1 cellular context compared by ENCODE assay signal in the genomic region with DNA sequence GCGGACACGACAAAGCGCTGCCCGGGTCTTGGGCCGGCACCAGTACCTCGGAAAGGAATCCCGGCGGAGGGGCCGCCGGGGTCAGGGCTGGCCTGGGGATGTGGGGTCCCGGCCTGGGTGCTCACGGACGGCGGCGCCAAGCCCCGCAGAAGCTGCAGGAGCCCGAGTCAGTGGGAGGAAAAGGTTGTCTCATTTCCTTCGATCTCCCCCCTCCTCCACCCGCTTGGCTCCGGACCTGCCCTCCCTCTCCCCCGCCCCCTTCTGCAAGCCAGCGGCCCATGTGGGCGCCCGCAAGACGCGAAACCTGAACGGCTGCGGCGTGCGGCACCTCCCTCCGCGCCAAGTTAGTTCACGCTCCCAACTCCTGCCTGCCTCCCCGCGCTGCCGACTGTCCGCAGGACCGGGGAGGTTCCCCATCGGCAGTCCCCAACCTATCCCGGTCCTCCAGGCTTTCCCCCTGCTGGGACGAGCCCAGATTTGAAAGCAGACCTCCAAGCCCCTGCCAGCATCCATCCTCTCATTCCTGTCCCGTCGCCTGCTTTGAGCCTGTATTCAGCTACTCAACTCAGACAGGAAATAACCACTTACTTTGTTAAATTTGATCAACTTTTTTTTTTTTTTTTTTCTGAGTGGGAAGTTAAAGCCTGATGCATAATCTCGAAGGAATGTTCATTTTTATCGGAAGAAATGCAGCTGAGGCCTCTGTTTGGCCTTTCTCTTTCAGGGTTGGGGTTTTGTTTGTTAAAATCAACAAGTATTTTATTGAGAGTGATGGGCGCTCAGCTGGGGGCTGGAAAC.
TF ChIP-seq lines count a peak whose summit lies in the region.

A gene with protein sequence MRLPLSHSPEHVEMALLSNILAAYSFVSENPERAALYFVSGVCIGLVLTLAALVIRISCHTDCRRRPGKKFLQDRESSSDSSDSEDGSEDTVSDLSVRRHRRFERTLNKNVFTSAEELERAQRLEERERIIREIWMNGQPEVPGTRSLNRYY (minus strand): TSS at position 172 of the 798 bp plus-strand sequence. CDS start 42,799 bp downstream, outside the sequence.

TF ChIP-seq in HepG2, 621 proteins besides CTCF, POLR2A, EP300 and RAD21 (continued from another document and continues in another):
- TF ChIP-seq NFAT5 (CRISPR knock-in tag; IDR thresholded peaks at IDR 0.05): no peak
- TF ChIP-seq, protein P1, sequence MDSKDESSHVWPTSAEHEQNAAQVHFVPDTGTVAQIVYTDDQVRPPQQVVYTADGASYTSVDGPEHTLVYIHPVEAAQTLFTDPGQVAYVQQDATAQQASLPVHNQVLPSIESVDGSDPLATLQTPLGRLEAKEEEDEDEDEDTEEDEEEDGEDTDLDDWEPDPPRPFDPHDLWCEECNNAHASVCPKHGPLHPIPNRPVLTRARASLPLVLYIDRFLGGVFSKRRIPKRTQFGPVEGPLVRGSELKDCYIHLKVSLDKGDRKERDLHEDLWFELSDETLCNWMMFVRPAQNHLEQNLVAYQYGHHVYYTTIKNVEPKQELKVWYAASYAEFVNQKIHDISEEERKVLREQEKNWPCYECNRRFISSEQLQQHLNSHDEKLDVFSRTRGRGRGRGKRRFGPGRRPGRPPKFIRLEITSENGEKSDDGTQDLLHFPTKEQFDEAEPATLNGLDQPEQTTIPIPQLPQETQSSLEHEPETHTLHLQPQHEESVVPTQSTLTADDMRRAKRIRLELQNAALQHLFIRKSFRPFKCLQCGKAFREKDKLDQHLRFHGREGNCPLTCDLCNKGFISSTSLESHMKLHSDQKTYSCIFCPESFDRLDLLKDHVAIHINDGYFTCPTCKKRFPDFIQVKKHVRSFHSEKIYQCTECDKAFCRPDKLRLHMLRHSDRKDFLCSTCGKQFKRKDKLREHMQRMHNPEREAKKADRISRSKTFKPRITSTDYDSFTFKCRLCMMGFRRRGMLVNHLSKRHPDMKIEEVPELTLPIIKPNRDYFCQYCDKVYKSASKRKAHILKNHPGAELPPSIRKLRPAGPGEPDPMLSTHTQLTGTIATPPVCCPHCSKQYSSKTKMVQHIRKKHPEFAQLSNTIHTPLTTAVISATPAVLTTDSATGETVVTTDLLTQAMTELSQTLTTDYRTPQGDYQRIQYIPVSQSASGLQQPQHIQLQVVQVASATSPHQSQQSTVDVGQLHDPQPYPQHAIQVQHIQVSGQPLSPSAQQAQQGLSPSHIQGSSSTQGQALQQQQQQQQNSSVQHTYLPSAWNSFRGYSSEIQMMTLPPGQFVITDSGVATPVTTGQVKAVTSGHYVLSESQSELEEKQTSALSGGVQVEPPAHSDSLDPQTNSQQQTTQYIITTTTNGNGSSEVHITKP (CRISPR knock-in tag; IDR thresholded peaks at IDR 0.05; ENCODE audit: low read depth): peak; percentile 80; the same call in 1 of the 2 replicates
- TF ChIP-seq ZNF44 (CRISPR knock-in tag; IDR thresholded peaks at IDR 0.05): no peak
- TF ChIP-seq HNRNPH1 (optimal IDR thresholded peaks at IDR 0.05; ENCODE audit: low read depth, low read length): no peak
- TF ChIP-seq ZNF367 (CRISPR knock-in tag; IDR thresholded peaks at IDR 0.05; ENCODE audit: borderline replicate concordance): no peak
- no peak; the same call in 1 of the 2 replicates for TF ChIP-seq EED (CRISPR knock-in tag; IDR thresholded peaks at IDR 0.05)
- TF ChIP-seq CREB1 (IDR thresholded peaks at IDR 0.05): no peak
- no peak for TF ChIP-seq CREB1 (CRISPR knock-in tag; IDR thresholded peaks at IDR 0.05)
- TF ChIP-seq CHD2 (IDR thresholded peaks at IDR 0.05; ENCODE audit: low read depth, low read length): no peak
- TF ChIP-seq FIP1L1 (IDR thresholded peaks at IDR 0.05; ENCODE audit: borderline replicate concordance, insufficient read depth, low read depth, low read length): no peak
- TF ChIP-seq ZNF83 (CRISPR knock-in tag; IDR thresholded peaks at IDR 0.05; ENCODE audit: borderline replicate concordance): peak; percentile 65; the same call in 1 of the 2 replicates
- no peak for TF ChIP-seq ZSCAN22 (CRISPR knock-in tag; IDR thresholded peaks at IDR 0.05)
- TF ChIP-seq ZHX2 (IDR thresholded peaks at IDR 0.05; ENCODE audit: low read depth): 0 out of 2 replicates have a peak, but pooled peaks have one; percentile 49
- no peak for TF ChIP-seq ZHX2 (CRISPR knock-in tag; IDR thresholded peaks at IDR 0.05; ENCODE audit: borderline replicate concordance)
- TF ChIP-seq SRF (IDR thresholded peaks at IDR 0.05; ENCODE audit: low read depth, low read length): no peak
- TF ChIP-seq ZNF383 (CRISPR knock-in tag; IDR thresholded peaks at IDR 0.05; ENCODE audit: borderline replicate concordance): 0 out of 2 replicates have a peak, but pooled peaks have one; percentile 80
- no peak for TF ChIP-seq DMTF1 (CRISPR knock-in tag; IDR thresholded peaks at IDR 0.05)
- TF ChIP-seq CBX1 (IDR thresholded peaks at IDR 0.05; ENCODE audit: low read depth): no peak
- TF ChIP-seq HNRNPL (IDR thresholded peaks at IDR 0.05; ENCODE audit: low read depth, low read length): 0 out of 2 replicates have a peak, but pooled peaks have one; percentile 31
- peak; percentile 15; the same call in 1 of the 2 replicates for TF ChIP-seq ZKSCAN8 (CRISPR knock-in tag; IDR thresholded peaks at IDR 0.05; ENCODE audit: borderline replicate concordance)
- 0 out of 2 replicates have a peak, but pooled peaks have one; percentile 21 for TF ChIP-seq CBFB (CRISPR knock-in tag; IDR thresholded peaks at IDR 0.05)
- no peak for TF ChIP-seq PHF5A (CRISPR knock-in tag; IDR thresholded peaks at IDR 0.05; ENCODE audit: low read depth, unreplicated experiment)
- no peak for TF ChIP-seq FOXA1 (IDR thresholded peaks at IDR 0.05)
- peak; percentile 34; the same call in 1 of the 2 replicates for TF ChIP-seq FOXA1 (CRISPR knock-in tag; IDR thresholded peaks at IDR 0.05)
- TF ChIP-seq ZNF720 (CRISPR knock-in tag; IDR thresholded peaks at IDR 0.05): no peak
- no peak for TF ChIP-seq PHB2 (IDR thresholded peaks at IDR 0.05; ENCODE audit: partially characterized antibody)
- 0 out of 2 replicates have a peak, but pooled peaks have one; percentile 69 for TF ChIP-seq ZNF616 (CRISPR knock-in tag; IDR thresholded peaks at IDR 0.05; ENCODE audit: low read depth)
- TF ChIP-seq DR1 (CRISPR knock-in tag; IDR thresholded peaks at IDR 0.05): 0 out of 2 replicates have a peak, but pooled peaks have one; percentile 64
- TF ChIP-seq ADNP (CRISPR knock-in tag; IDR thresholded peaks at IDR 0.05): no peak
- TF ChIP-seq FOXK2 (IDR thresholded peaks at IDR 0.05): no peak
- TF ChIP-seq, protein P2, sequence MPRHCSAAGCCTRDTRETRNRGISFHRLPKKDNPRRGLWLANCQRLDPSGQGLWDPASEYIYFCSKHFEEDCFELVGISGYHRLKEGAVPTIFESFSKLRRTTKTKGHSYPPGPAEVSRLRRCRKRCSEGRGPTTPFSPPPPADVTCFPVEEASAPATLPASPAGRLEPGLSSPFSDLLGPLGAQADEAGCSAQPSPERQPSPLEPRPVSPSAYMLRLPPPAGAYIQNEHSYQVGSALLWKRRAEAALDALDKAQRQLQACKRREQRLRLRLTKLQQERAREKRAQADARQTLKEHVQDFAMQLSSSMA (CRISPR knock-in tag; IDR thresholded peaks at IDR 0.05): no peak
- TF ChIP-seq ELK4 (CRISPR knock-in tag; IDR thresholded peaks at IDR 0.05; ENCODE audit: borderline replicate concordance): no peak
- no peak for TF ChIP-seq ZNF7 (CRISPR knock-in tag; IDR thresholded peaks at IDR 0.05)
- TF ChIP-seq ZNF792 (CRISPR knock-in tag; IDR thresholded peaks at IDR 0.05): peak; percentile 55; the same call in 1 of the 2 replicates
- no peak for TF ChIP-seq NFRKB (IDR thresholded peaks at IDR 0.05)
- no peak for TF ChIP-seq ZNF510 (CRISPR knock-in tag; IDR thresholded peaks at IDR 0.05; ENCODE audit: low read depth)
